Comparison of ENCODE assay signal across 14 cellular contexts in genomic region chrX:72394518-72395163, GRCh38.
DNase-seq lines count a peak whose midpoint lies in the region; ATAC-seq and TF ChIP-seq lines count a peak whose summit lies in the region.
"Had no signal": no experiment of that assay in that cellular context is flagged by ENCODE, and none has a peak within 500 bp of the region (broad histone marks: within the 10 kb centered on the region; RNA-seq: fewer than 3 reads in every experiment).

No MANE protein-coding gene starts in this region.

- H3K4me1 Mint-ChIP-seq in nephron = peaks cover 48% of the 10 kb centered on the region
- no peaks in the 10 kb centered on the region for H3K4me1 Mint-ChIP-seq in CD4-positive, alpha-beta memory T cell
- H3K4me1 Mint-ChIP-seq: activated T-helper 17 cell treated with anti-CD3 and anti-CD28 coated beads, Interleukin-2, amount 50 U/mL, for 72 hours had no signal

- in situ Hi-C loops in KBM-7 (cut with MboI; ENCODE audit: low pct_unique_long_range_greater_than_20kb, low sequenced_read_pairs) = no loop called here

- TF ChIP-seq CTCF in AG04449 (IDR thresholded peaks at IDR 0.05; ENCODE audit: insufficient read depth, low read length, missing control alignments) (no peak), nephron (IDR thresholded peaks at IDR 0.05; ENCODE audit: unreplicated experiment in 3 of 3) (no peak)

- CTCF ChIA-PET in AG04449 (lab: Yijun Ruan, JAX) = no interaction called here
- CTCF ChIA-PET in CD4-positive, alpha-beta memory T cell (lab: Charles Lee; ENCODE audit: partially characterized antibody) = no interaction called here

- DNase-seq in AG04449 (ENCODE audit: low read depth, low spot score) = peak; percentile 23
- DNase-seq in KBM-7 = peak; percentile 35
- peak; percentile 25 for DNase-seq in epidermal melanocyte (ENCODE audit: insufficient read length, low spot score)
- no peak for DNase-seq in CD4-positive, alpha-beta memory T cell
- no peak for DNase-seq in GM19240 (ENCODE audit: insufficient read length, low spot score)
- no peak for DNase-seq in activated CD4-positive, alpha-beta T cell treated with anti-CD3 and anti-CD28 coated beads, Interleukin-2, amount 50 U/mL, for 48 hours
- DNase-seq: naive thymus-derived CD4-positive, alpha-beta T cell; NCI-H1930; stimulated activated CD4-positive, alpha-beta T cell treated with anti-CD3 and anti-CD28 coated beads, Interleukin-1b, Interleukin-23, amount 100 ng/mL, for 48 hours had no signal

- intact Hi-C loops in CD4-positive, alpha-beta memory T cell (cut with micrococcal nuclease) = no loop called here

- H3K27me3 ChIP-seq in CD4-positive, alpha-beta memory T cell (ENCODE audit: insufficient read depth, low read length) = no peaks in the 10 kb centered on the region

- POLR2A ChIA-PET in AG04449 (lab: Yijun Ruan, JAX) = no interaction called here
- POLR2A ChIA-PET in CD4-positive, alpha-beta memory T cell (lab: Charles Lee; ENCODE audit: partially characterized antibody) = no interaction called here

- no peak for ATAC-seq in GM21619 (IDR thresholded peaks at IDR 0.05; ENCODE audit: unreplicated experiment)
- ATAC-seq: activated T-helper 17 cell treated with anti-CD3 and anti-CD28 coated beads, Interleukin-2, amount 50 U/mL, for 72 hours; naive thymus-derived CD4-positive, alpha-beta T cell had no signal

- no peak overlapping the region for H3K27ac ChIP-seq in CD4-positive, alpha-beta memory T cell (ENCODE audit: low read depth, low read length)
- H3K27ac ChIP-seq: C4-2B, HL-60 had no signal

- no peaks in the 10 kb centered on the region for H3K9me3 ChIP-seq in CD4-positive, alpha-beta memory T cell (ENCODE audit: control insufficient read depth in 1 of 2, low read length in 2 of 2)

- no peaks in the 10 kb centered on the region for H3K4me1 ChIP-seq in CD4-positive, alpha-beta memory T cell (ENCODE audit: insufficient read depth, low read length)

- H3K27ac Mint-ChIP-seq in nephron = peak overlapping the region; percentile 78 to 87 (median 80)
- H3K27ac Mint-ChIP-seq in CD4-positive, alpha-beta memory T cell = no peak overlapping the region
- H3K27ac Mint-ChIP-seq: activated T-helper 17 cell treated with anti-CD3 and anti-CD28 coated beads, Interleukin-2, amount 50 U/mL, for 72 hours; naive thymus-derived CD4-positive, alpha-beta T cell had no signal

- H3K4me3 ChIP-seq in AG04449 (ENCODE audit: low read depth, low read length) = no peak overlapping the region
- no peak overlapping the region for H3K4me3 ChIP-seq in CD4-positive, alpha-beta memory T cell (ENCODE audit: low read length in 2 of 2)

- no peaks in the 10 kb centered on the region for H3K9me3 Mint-ChIP-seq in nephron
- no peaks in the 10 kb centered on the region for H3K9me3 Mint-ChIP-seq in CD4-positive, alpha-beta memory T cell
- H3K9me3 Mint-ChIP-seq: activated T-helper 17 cell treated with anti-CD3 and anti-CD28 coated beads, Interleukin-2, amount 50 U/mL, for 72 hours had no signal

- H3K36me3 Mint-ChIP-seq in nephron (ENCODE audit: low read depth) = peaks cover 4% of the 10 kb centered on the region
- H3K36me3 Mint-ChIP-seq in CD4-positive, alpha-beta memory T cell = peaks cover 0 to 3% of the 10 kb centered on the region in 2 donors

- peak overlapping the region in 1 of 3 experiments; percentile 26 for H3K4me3 Mint-ChIP-seq in nephron
- H3K4me3 Mint-ChIP-seq in CD4-positive, alpha-beta memory T cell = peak overlapping the region in 1 of 8 donors; percentile 48
- H3K4me3 Mint-ChIP-seq: activated T-helper 17 cell treated with anti-CD3 and anti-CD28 coated beads, Interleukin-2, amount 50 U/mL, for 72 hours; naive thymus-derived CD4-positive, alpha-beta T cell had no signal

- H3K27me3 Mint-ChIP-seq in nephron (ENCODE audit: low read depth) = no peaks in the 10 kb centered on the region
- no peaks in the 10 kb centered on the region for H3K27me3 Mint-ChIP-seq in CD4-positive, alpha-beta memory T cell
- H3K27me3 Mint-ChIP-seq: activated T-helper 17 cell treated with anti-CD3 and anti-CD28 coated beads, Interleukin-2, amount 50 U/mL, for 72 hours; naive thymus-derived CD4-positive, alpha-beta T cell had no signal

- no peaks in the 10 kb centered on the region for H3K36me3 ChIP-seq in CD4-positive, alpha-beta memory T cell (ENCODE audit: insufficient read depth, low read length)

Comparison
In these comparisons a context has a peak if more than half of its experiments do, and no peak if none do; other contexts are left out.
1. DNase-seq: peak in AG04449 (single experiment), KBM-7 (single experiment) and epidermal melanocyte (single experiment); none in CD4-positive, alpha-beta memory T cell (0 of 5), GM19240 (single experiment) and activated CD4-positive, alpha-beta T cell treated with anti-CD3 and anti-CD28 coated beads, Interleukin-2, amount 50 U/mL, for 48 hours (0 of 2).
2. H3K27ac Mint-ChIP-seq: peak in nephron (3 of 3); none in CD4-positive, alpha-beta memory T cell (0 of 7).